In the genomic region with DNA sequence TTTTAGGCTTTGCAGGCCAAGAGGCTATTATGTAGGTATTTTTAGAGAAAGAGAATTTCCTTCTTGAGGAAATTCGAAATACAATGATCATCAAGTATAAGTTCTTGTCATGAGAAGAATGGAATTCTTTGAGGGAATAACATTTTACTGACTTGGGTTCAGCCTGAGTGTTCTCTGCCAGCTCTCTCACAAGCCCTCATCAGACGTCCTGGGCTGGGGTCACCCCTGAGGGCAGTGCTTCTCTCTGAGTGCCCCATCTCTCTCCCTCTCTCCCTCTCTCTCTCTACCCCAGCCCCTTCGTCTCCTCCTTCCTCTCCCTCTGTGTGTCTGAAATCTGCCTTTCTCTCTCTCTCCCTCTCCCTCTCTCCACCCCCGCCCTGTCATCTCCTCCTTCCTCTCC, we compare ENCODE assay signal across 22 cellular contexts.
"Had no signal": no experiment of that assay in that cellular context is flagged by ENCODE, and none has a peak within 500 bp of the region (broad histone marks: within the 10 kb centered on the region; RNA-seq: fewer than 3 reads in every experiment).

No MANE protein-coding gene starts in this region.

- H2AFZ ChIP-seq: parathyroid adenoma had no signal

- DNase-seq: activated CD4-positive, alpha-beta T cell treated with anti-CD3 and anti-CD28 coated beads, Interleukin-2, amount 50 U/mL, for 1 hour; activated gamma-delta T cell treated with Interleukin-2 at 50 U/mL for 16 hours; activated T-cell treated with anti-CD3 and anti-CD28 coated beads, Interleukin-2, amount 50 U/mL, for 1 hour; brain microvascular endothelial cell; hypothalamus; left colon; mesendoderm; naive B cell; right cardiac atrium; stimulated activated CD4-positive, alpha-beta T cell treated with anti-CD3 and anti-CD28 coated beads, Interleukin-12 subunit alpha, Interleukin-12 subunit beta, amount 100 ng/mL, for 4 hours; stimulated activated CD4-positive, alpha-beta T cell treated with anti-CD3 and anti-CD28 coated beads, Interleukin-4, amount 100 ng/mL, for 4 hours; substantia nigra; thyroid gland had no signal

- H3K4me1 ChIP-seq: parathyroid adenoma, thyroid gland had no signal

- H3K4me3 ChIP-seq: dorsolateral prefrontal cortex, esophagus muscularis mucosa, thyroid gland had no signal

- ATAC-seq: activated CD4-positive, CD25-positive, alpha-beta regulatory T cell treated with anti-CD3 and anti-CD28 coated beads, Interleukin-2, amount 50 U/mL, for 24 hours; left colon had no signal

- H3K9me3 ChIP-seq: neutrophil, thyroid gland had no signal

- H3K27me3 ChIP-seq: dorsolateral prefrontal cortex, esophagus muscularis mucosa, neutrophil, thyroid gland had no signal

- H3K4me1 Mint-ChIP-seq: activated naive CD4-positive, alpha-beta T cell treated with anti-CD3 and anti-CD28 coated beads, Interleukin-2, amount 50 U/mL, for 24 hours; naive B cell had no signal

- H3K4me3 Mint-ChIP-seq: activated naive CD4-positive, alpha-beta T cell treated with anti-CD3 and anti-CD28 coated beads, Interleukin-2, amount 50 U/mL, for 24 hours; naive B cell; stimulated activated naive CD8-positive, alpha-beta T cell treated with anti-CD3 and anti-CD28 coated beads, Interleukin-15, Interleukin-2, amounts not matched to agents 100 ng/mL and 50 ng/mL, for 24 hours; T-helper 2 cell treated with Interferon-gamma antibody and Interleukin-4, amounts not matched to agents 5 μg/mL and 100 μg/mL, for 36 hours had no signal

- H3K9ac ChIP-seq: parathyroid adenoma had no signal

- H3K79me2 ChIP-seq: parathyroid adenoma had no signal

- H3K27ac Mint-ChIP-seq: activated naive CD4-positive, alpha-beta T cell treated with anti-CD3 and anti-CD28 coated beads, Interleukin-2, amount 50 U/mL, for 24 hours; naive B cell; stimulated activated naive CD8-positive, alpha-beta T cell treated with anti-CD3 and anti-CD28 coated beads, Interleukin-15, Interleukin-2, amounts not matched to agents 100 ng/mL and 50 ng/mL, for 24 hours; T-helper 2 cell treated with Interferon-gamma antibody and Interleukin-4, amounts not matched to agents 5 μg/mL and 100 μg/mL, for 36 hours had no signal

- H3K9me3 Mint-ChIP-seq: T-helper 2 cell treated with Interferon-gamma antibody and Interleukin-4, amounts not matched to agents 5 μg/mL and 100 μg/mL, for 36 hours had no signal

- H3K36me3 ChIP-seq: brain microvascular endothelial cell, esophagus muscularis mucosa, neutrophil, thyroid gland had no signal

- H3K27ac ChIP-seq: brain microvascular endothelial cell, dorsolateral prefrontal cortex, esophagus muscularis mucosa, neutrophil, parathyroid adenoma, thyroid gland, VCaP had no signal
